8 cellular contexts compared by ENCODE assay signal in the genomic region with DNA sequence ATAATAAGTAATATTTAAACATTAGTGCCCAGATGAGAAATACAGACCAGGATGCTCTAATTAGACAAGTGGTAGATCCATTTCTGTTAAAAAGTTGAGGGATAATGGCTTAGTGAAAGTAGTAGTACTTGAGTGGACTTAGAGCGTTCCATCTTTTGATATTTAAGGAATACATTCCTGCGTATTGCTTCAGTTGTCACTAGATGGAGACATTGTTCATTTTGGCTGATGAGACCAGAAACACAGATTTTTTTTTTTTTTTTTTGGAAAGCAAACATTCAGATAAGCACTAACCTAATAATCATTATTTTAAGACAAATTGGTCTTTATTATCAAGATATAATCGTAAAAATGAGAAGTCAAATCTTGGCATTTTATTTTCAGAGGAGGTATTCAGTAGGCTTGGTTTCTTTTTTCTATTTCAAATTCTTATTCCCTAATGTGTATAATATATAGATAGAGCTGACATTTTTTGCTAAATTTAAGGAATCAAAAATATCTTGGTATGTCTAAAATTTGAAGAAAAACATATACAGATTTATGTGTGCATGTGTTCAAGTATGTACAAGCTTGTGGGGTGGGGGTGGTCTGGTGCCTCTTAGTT.
DNase-seq lines count a peak whose midpoint lies in the region; ATAC-seq, FAIRE-seq and TF ChIP-seq lines count a peak whose summit lies in the region.

No MANE protein-coding gene starts in this region.

- peak; percentile 42 to 50 for TF ChIP-seq CTCF in endothelial cell of umbilical vein (IDR thresholded peaks at IDR 0.05; ENCODE audit: extremely low read depth in 1 of 2, insufficient read depth in 1 of 2, low read depth in 1 of 2, low read length in 2 of 2)

- peak; percentile 53 for FAIRE-seq in endothelial cell of umbilical vein (lab: Jason Lieb, UNC)

- no TSS peak for BruUV-seq in endothelial cell of umbilical vein (replicated peaks; lab: Mats Ljungman, UMichigan)

- no peak overlapping the region for H3K9ac ChIP-seq in endothelial cell of umbilical vein (replicated peaks; ENCODE audit: extremely low read depth, insufficient read depth, low read length)

- dilution Hi-C loops in endothelial cell of umbilical vein (cut with MboI; ENCODE audit: extremely low pct_ligation_motif_present, low sequenced_read_pairs): no loop called here

- CTCF ChIA-PET in endothelial cell of umbilical vein (lab: Charles Lee): interaction anchor here (0.7 to 1.7 kb wide), 33 partner anchors 9 to 1130 kb away, joined by 3 to 21 read pairs (median 4); a partner anchor contains a TSS

- DNase-seq in SIG-M5 treated with dmso at 0.1 percent for 504 hours (lab: John Stamatoyannopoulos, UW; ENCODE audit: unreplicated experiment) (peak; percentile 14), SIG-M5 (lab: John Stamatoyannopoulos, UW) (no peak), NOMO-1 treated with DMSO at 0.1 percent for 48 hours (lab: John Stamatoyannopoulos, UW; ENCODE audit: unreplicated experiment) (peak; percentile 28), endothelial cell of umbilical vein (ENCODE audit: low read depth, low spot score) (peak; percentile 56), skeletal muscle cell (ENCODE audit: low read depth) (peak; percentile 4)
- DNase-seq in activated CD4-positive, CD25-positive, alpha-beta regulatory T cell (lab: John Stamatoyannopoulos, UW): no peak

- H3K9me3 ChIP-seq in endothelial cell of umbilical vein (replicated peaks; ENCODE audit: control insufficient read depth, insufficient read depth, low read length): no peaks in the 10 kb centered on the region

- no peak overlapping the region for H3K27ac ChIP-seq in endothelial cell of umbilical vein (ENCODE audit: insufficient read depth, low read depth, low read length)

- no peaks in the 10 kb centered on the region for H3K9me1 ChIP-seq in endothelial cell of umbilical vein (replicated peaks; ENCODE audit: control insufficient read depth, extremely low read depth, insufficient read depth, low read length)

- H2AFZ ChIP-seq in endothelial cell of umbilical vein (ENCODE audit: low read depth, low read length): no peak overlapping the region

- no peaks in the 10 kb centered on the region for H3K27me3 ChIP-seq in endothelial cell of umbilical vein (ENCODE audit: control insufficient read depth in 2 of 2, insufficient read depth in 2 of 2, low read length in 2 of 2)

- no peaks in the 10 kb centered on the region for H3K4me1 ChIP-seq in endothelial cell of umbilical vein (ENCODE audit: control insufficient read depth, extremely low read depth, insufficient read depth, low read length)

- H4K20me1 ChIP-seq in endothelial cell of umbilical vein (replicated peaks; ENCODE audit: control insufficient read depth, extremely low read depth, insufficient read depth, low read length): no peaks in the 10 kb centered on the region

- H3K4me3 ChIP-seq in endothelial cell of umbilical vein (replicated peaks in 1 of 3; ENCODE audit: insufficient read depth in 1 of 3, low read depth in 1 of 3, low read length in 3 of 3) (no peak overlapping the region), skeletal muscle cell (ENCODE audit: low read depth, low read length) (no peak overlapping the region)

- no peak for ATAC-seq in GM21619 (IDR thresholded peaks at IDR 0.05; ENCODE audit: unreplicated experiment)
- ATAC-seq in HG02642 (IDR thresholded peaks at IDR 0.05; ENCODE audit: poor library complexity, unreplicated experiment): no peak

- POLR2A ChIA-PET in endothelial cell of umbilical vein (lab: Charles Lee): interaction anchor here (0.6 kb wide), 1 partner anchor 450 kb away, joined by 3 read pairs; no protein-coding TSS in a partner anchor

- no peak for TF ChIP-seq POLR2A in endothelial cell of umbilical vein (IDR thresholded peaks at IDR 0.05; ENCODE audit: low read depth, low read length)

- intact Hi-C loops in endothelial cell of umbilical vein (cut with micrococcal nuclease): loop anchor here (1.0 to 10.0 kb wide), 4 partner anchors 335 to 953 kb away; no protein-coding TSS in a partner anchor

- no peaks in the 10 kb centered on the region for H3K36me3 ChIP-seq in endothelial cell of umbilical vein (ENCODE audit: control insufficient read depth in 2 of 2, extremely low read depth in 1 of 2, insufficient read depth in 2 of 2, low read length in 2 of 2)

- no peaks in the 10 kb centered on the region for H3K79me2 ChIP-seq in endothelial cell of umbilical vein (ENCODE audit: control insufficient read depth, insufficient read depth, low read length)

- no peak overlapping the region for H3K4me2 ChIP-seq in endothelial cell of umbilical vein (ENCODE audit: insufficient read depth, low read length)

TF ChIP-seq in endothelial cell of umbilical vein, 7 proteins besides CTCF, POLR2A, EP300 and RAD21:
- TF ChIP-seq MYC (IDR thresholded peaks at IDR 0.05; ENCODE audit: low read depth, low read length) (no peak), POLR2AphosphoS5 (IDR thresholded peaks at IDR 0.05; ENCODE audit: insufficient read depth, low read depth, low read length) (no peak), EZH2 (IDR thresholded peaks at IDR 0.05; ENCODE audit: borderline replicate concordance, low read depth, low read length, severe bottlenecking) (no peak)

Comparison
In these comparisons a context has a peak if more than half of its experiments do, and no peak if none do; other contexts are left out.
1. DNase-seq: peak in SIG-M5 treated with dmso at 0.1 percent for 504 hours (single experiment), NOMO-1 treated with DMSO at 0.1 percent for 48 hours (single experiment), endothelial cell of umbilical vein (single experiment) and skeletal muscle cell (single experiment); none in SIG-M5 (single experiment) and activated CD4-positive, CD25-positive, alpha-beta regulatory T cell (0 of 4).